Comparison of ENCODE assay signal across 9 cellular contexts in the genomic region with DNA sequence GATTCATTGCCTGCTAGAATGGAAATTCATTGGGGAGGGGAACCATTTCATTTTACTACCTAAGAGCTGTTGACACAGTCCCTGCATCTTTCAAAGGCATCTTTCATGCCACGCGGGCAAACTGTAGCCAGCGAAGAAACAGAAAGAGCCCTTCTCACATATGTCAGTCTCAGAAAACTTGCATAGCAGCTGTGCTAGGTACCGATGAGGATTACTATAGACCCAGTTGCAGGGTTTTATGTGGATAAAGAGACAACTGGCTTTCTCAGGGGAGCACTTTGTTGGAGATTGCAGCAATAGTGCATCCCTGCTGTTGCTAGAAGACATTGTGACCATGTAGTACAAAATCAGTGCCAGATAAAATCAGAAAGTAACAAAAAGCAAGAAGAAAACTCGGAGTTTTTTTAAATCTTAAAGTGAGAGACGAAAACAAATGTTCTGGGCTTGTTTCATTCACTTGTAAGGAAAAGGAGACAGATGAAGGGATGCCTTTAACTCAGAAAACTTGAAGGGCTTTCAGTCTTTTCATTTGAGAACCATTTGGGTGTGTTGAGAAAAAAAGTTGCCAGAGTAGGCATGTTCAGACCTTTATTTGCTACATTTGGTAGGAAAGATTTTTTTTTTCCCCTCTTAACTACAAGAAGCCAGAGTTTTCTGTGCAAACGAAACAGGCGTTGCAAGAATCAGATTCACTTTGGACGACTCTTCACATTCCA.
DNase-seq lines count a peak whose midpoint lies in the region; ATAC-seq, FAIRE-seq and TF ChIP-seq lines count a peak whose summit lies in the region.
"Had no signal": no experiment of that assay in that cellular context is flagged by ENCODE, and none has a peak within 500 bp of the region (broad histone marks: within the 10 kb centered on the region; RNA-seq: fewer than 3 reads in every experiment).

No MANE protein-coding gene starts in this region.

- peak overlapping the region; percentile 72 to 100 (median 97) for H3K27ac Mint-ChIP-seq in nephron

- FAIRE-seq in H54 (lab: Jason Lieb, UNC): no peak

- WGBS in esophagus muscularis mucosa: 57% methylated on average over 9 of the region's 9 CpGs
- 23 to 29% methylated on average over 9 of the region's 9 CpGs for WGBS in aorta, 2 donors

- ATAC-seq in Right ventricle myocardium inferior: peak; percentile 40
- peak; percentile 60 for ATAC-seq in aorta (ENCODE audit: low FRiP score)
- ATAC-seq in GM21528 (IDR thresholded peaks at IDR 0.05; ENCODE audit: low FRiP score, unreplicated experiment): no peak

- H3K9me3 ChIP-seq in esophagus muscularis mucosa (peaks cover 0 to 5% (median 0%) of the 10 kb centered on the region in 4 donors), aorta (ENCODE audit: control insufficient read depth, low read length) (no peaks in the 10 kb centered on the region)

- TF ChIP-seq CTCF in esophagus muscularis mucosa (IDR thresholded peaks at IDR 0.05): no peak
- TF ChIP-seq CTCF in nephron (IDR thresholded peaks at IDR 0.05; ENCODE audit: unreplicated experiment in 3 of 3): no peak

- H3K36me3 Mint-ChIP-seq in nephron (ENCODE audit: low read depth): peaks cover 33% of the 10 kb centered on the region

- peaks cover 21% of the 10 kb centered on the region for H3K9me3 Mint-ChIP-seq in nephron

- H3K4me1 Mint-ChIP-seq in nephron: peaks cover 45% of the 10 kb centered on the region

- intact Hi-C loops in Right ventricle myocardium inferior (cut with DNase I) (loop anchor here (5.0 to 10.0 kb wide), 3 partner anchors 57 to 339 kb away; no protein-coding TSS in a partner anchor), cardiac septum (cut with DNase I) (loop anchor here (10.0 kb wide), 2 partner anchors 229 to 339 kb away; no protein-coding TSS in a partner anchor), esophagus muscularis mucosa (cut with DNase I) (no loop called here), aorta (cut with DNase I) (loop anchor here (5.0 kb wide), 2 partner anchors 38 to 53 kb away; no protein-coding TSS in a partner anchor)

- peak overlapping the region in 2 of 3 experiments; percentile 72 to 80 for H3K4me3 Mint-ChIP-seq in nephron

- H3K4me3 ChIP-seq in esophagus muscularis mucosa: peak overlapping the region; percentile 46 to 54 (median 49)
- H3K4me3 ChIP-seq in aorta (ENCODE audit: low read length in 2 of 2): peak overlapping the region; percentile 58 to 98

- H3K27ac ChIP-seq in esophagus muscularis mucosa (replicated peaks in 1 of 4): peak overlapping the region; percentile 69 to 83 (median 74)
- peak overlapping the region; percentile 59 to 95 for H3K27ac ChIP-seq in aorta (ENCODE audit: low read depth in 1 of 2, low read length in 2 of 2)

- H3K27me3 ChIP-seq in esophagus muscularis mucosa: no peaks in the 10 kb centered on the region
- H3K27me3 ChIP-seq in aorta (ENCODE audit: control insufficient read depth in 1 of 2, insufficient read depth in 2 of 2, low read length in 1 of 2): no peaks in the 10 kb centered on the region

- no peaks in the 10 kb centered on the region for H3K36me3 ChIP-seq in esophagus muscularis mucosa
- no peaks in the 10 kb centered on the region for H3K36me3 ChIP-seq in aorta (ENCODE audit: control insufficient read depth in 1 of 2, insufficient read depth in 2 of 2, low read length in 1 of 2)

- peaks cover 9 to 35% (median 19%) of the 10 kb centered on the region in 4 donors for H3K4me1 ChIP-seq in esophagus muscularis mucosa
- H3K4me1 ChIP-seq in aorta (ENCODE audit: control insufficient read depth in 1 of 2, insufficient read depth in 2 of 2, low read length in 2 of 2): no peaks in the 10 kb centered on the region

- no peak for DNase-seq in Right ventricle myocardium inferior (ENCODE audit: missing footprints)
- no peak for DNase-seq in cardiac septum (ENCODE audit: low spot score)
- no peak for DNase-seq in esophagus muscularis mucosa (ENCODE audit: extremely low spot score)
- no peak for DNase-seq in aorta
- DNase-seq in NCI-H446 treated with DMSO at 0.1 percent for 48 hours (lab: John Stamatoyannopoulos, UW): no peak
- no peak for DNase-seq in H54 (ENCODE audit: insufficient read length, low spot score)
- DNase-seq: AML-193 had no signal

- no peak for TF ChIP-seq EP300 in esophagus muscularis mucosa (IDR thresholded peaks at IDR 0.05)

- no peaks in the 10 kb centered on the region for H3K27me3 Mint-ChIP-seq in nephron (ENCODE audit: low read depth)

- TF ChIP-seq POLR2A in esophagus muscularis mucosa (IDR thresholded peaks at IDR 0.05; ENCODE audit: low read depth) (no peak), H54 (IDR thresholded peaks at IDR 0.05; ENCODE audit: low read depth, low read length) (no peak)
